Comparison of ENCODE assay signal across 10 cellular contexts in genomic region chr1:170168263-170168662, GRCh38. TPM values are rescaled to one million over a fixed set of nuclear protein-coding genes. Genes with fewer than 3 reads are reported as not detected.
DNase-seq lines count a peak whose midpoint lies in the region; ATAC-seq, FAIRE-seq and TF ChIP-seq lines count a peak whose summit lies in the region.
"Had no signal": no experiment of that assay in that cellular context is flagged by ENCODE, and none has a peak within 500 bp of the region (broad histone marks: within the 10 kb centered on the region; RNA-seq: fewer than 3 reads in every experiment).

No MANE protein-coding gene starts in this region.

- no peak overlapping the region for H3K27ac ChIP-seq in caudate nucleus (ENCODE audit: low read depth, low read length)

- no peaks in the 10 kb centered on the region for H3K27me3 ChIP-seq in bronchial epithelial cell (ENCODE audit: control insufficient read depth, insufficient read depth, low read length)
- H3K27me3 ChIP-seq: heart right ventricle had no signal

- DNase-seq in NCI-H1417 (lab: John Stamatoyannopoulos, UW) (peak in 2 of 3 experiments; percentile 44 to 59), NCI-H1417 treated with DMSO at 0.1 percent for 48 hours (lab: John Stamatoyannopoulos, UW) (no peak), NCI-H2107 treated with DMSO at 0.1 percent for 48 hours (lab: John Stamatoyannopoulos, UW; ENCODE audit: unreplicated experiment) (peak; percentile 82), bronchial epithelial cell (ENCODE audit: low read depth) (peak; percentile 25), omental fat pad (ENCODE audit: low spot score) (no peak), caudate nucleus (lab: John Stamatoyannopoulos, UW) (no peak)
- DNase-seq: activated CD4-positive, alpha-beta T cell treated with anti-CD3 and anti-CD28 coated beads, Interleukin-2, amount 50 U/mL, for 4 hours; heart right ventricle had no signal

- H3K36me3 ChIP-seq in bronchial epithelial cell (ENCODE audit: control insufficient read depth, insufficient read depth, low read length): no peaks in the 10 kb centered on the region
- H3K36me3 ChIP-seq: heart right ventricle had no signal

- no peak for TF ChIP-seq CTCF in bronchial epithelial cell (IDR thresholded peaks at IDR 0.05; ENCODE audit: insufficient read depth, low read length, severe bottlenecking)
- no peak for TF ChIP-seq CTCF in omental fat pad (IDR thresholded peaks at IDR 0.05)

- ATAC-seq in omental fat pad (ENCODE audit: low FRiP score) (peak; percentile 37), GM18858 (IDR thresholded peaks at IDR 0.05; ENCODE audit: unreplicated experiment) (no peak), GM21825 (IDR thresholded peaks at IDR 0.05; ENCODE audit: unreplicated experiment) (no peak)

- no peak for FAIRE-seq in bronchial epithelial cell (lab: Jason Lieb, UNC)

- H3K4me3 ChIP-seq in bronchial epithelial cell (ENCODE audit: low read depth, low read length): no peak overlapping the region

RNA-seq across cellular contexts. Expression of gene NTMT2, which starts 22.5 kb away (rescaled TPM):
- total RNA-seq in bronchial epithelial cell (not detected in 2 replicates), omental fat pad (not detected)

Comparison
In these comparisons a context has a peak if more than half of its experiments do, and no peak if none do; other contexts are left out.
1. DNase-seq: peak in NCI-H1417 (2 of 3), NCI-H2107 treated with DMSO at 0.1 percent for 48 hours (single experiment) and bronchial epithelial cell (single experiment); none in NCI-H1417 treated with DMSO at 0.1 percent for 48 hours (single experiment), omental fat pad (single experiment) and caudate nucleus (0 of 61).